10 cellular contexts compared by ENCODE assay signal in genomic region chr19:42088471-42089190, GRCh38. TPM values are rescaled to one million over a fixed set of nuclear protein-coding genes. Genes with fewer than 3 reads are reported as not detected.
A peak's percentile ranks its signal among the peaks of the same experiment; 100 is the strongest.
DNase-seq lines count a peak whose midpoint lies in the region; ATAC-seq and TF ChIP-seq lines count a peak whose summit lies in the region.
"Had no signal": no experiment of that assay in that cellular context is flagged by ENCODE, and none has a peak within 500 bp of the region (broad histone marks: within the 10 kb centered on the region; RNA-seq: fewer than 3 reads in every experiment).

No MANE protein-coding gene starts in this region.

- H3K27ac ChIP-seq in CD4-positive, alpha-beta memory T cell (ENCODE audit: low read depth, low read length), result no peak overlapping the region
- no peak overlapping the region for H3K27ac ChIP-seq in testis
- H3K27ac ChIP-seq: epithelial cell of prostate had no signal

- H3K9me3 ChIP-seq in CD4-positive, alpha-beta memory T cell (ENCODE audit: control insufficient read depth in 1 of 2, low read length in 2 of 2), result no peaks in the 10 kb centered on the region
- no peaks in the 10 kb centered on the region for H3K9me3 ChIP-seq in testis

- no peak for DNase-seq in CD4-positive, alpha-beta memory T cell
- DNase-seq in dedifferentiated amniotic fluid mesenchymal stem cell (ENCODE audit: extremely low spot score), result peak; percentile 38
- peak; percentile 60 for DNase-seq in non-pigmented ciliary epithelial cell (ENCODE audit: low read depth)
- DNase-seq in LoVo (ENCODE audit: low spot score), result no peak
- no peak for DNase-seq in testis
- no peak for DNase-seq in NCI-H1048 (lab: John Stamatoyannopoulos, UW)
- DNase-seq: natural killer cell had no signal

- no peaks in the 10 kb centered on the region for H3K9me3 Mint-ChIP-seq in CD4-positive, alpha-beta memory T cell
- no peaks in the 10 kb centered on the region for H3K9me3 Mint-ChIP-seq in IgD-negative memory B cell
- H3K9me3 Mint-ChIP-seq: natural killer cell had no signal

- no peak overlapping the region for H3K4me3 Mint-ChIP-seq in CD4-positive, alpha-beta memory T cell
- peak overlapping the region in 2 of 4 donors; percentile 9 to 86 for H3K4me3 Mint-ChIP-seq in IgD-negative memory B cell
- H3K4me3 Mint-ChIP-seq: natural killer cell had no signal

- H3K36me3 Mint-ChIP-seq in CD4-positive, alpha-beta memory T cell, result peaks cover 3 to 18% of the 10 kb centered on the region in 2 donors
- peaks cover 6% of the 10 kb centered on the region for H3K36me3 Mint-ChIP-seq in IgD-negative memory B cell
- H3K36me3 Mint-ChIP-seq: natural killer cell had no signal

- POLR2A ChIA-PET in CD4-positive, alpha-beta memory T cell (lab: Charles Lee; ENCODE audit: partially characterized antibody), result interaction anchor here (2.2 kb wide), 1 partner anchor 13 kb away, joined by 5 read pairs; the partner anchor contains the start of gene ZNF574

- CTCF ChIA-PET in CD4-positive, alpha-beta memory T cell (lab: Charles Lee; ENCODE audit: partially characterized antibody), result no interaction called here

- peaks cover 8 to 34% (median 14%) of the 10 kb centered on the region in 4 donors for H3K4me1 Mint-ChIP-seq in CD4-positive, alpha-beta memory T cell
- peaks cover 38 to 45% (median 39%) of the 10 kb centered on the region in 3 donors for H3K4me1 Mint-ChIP-seq in IgD-negative memory B cell

- no peak for TF ChIP-seq POLR2A in testis (IDR thresholded peaks at IDR 0.05)

- no peak for TF ChIP-seq CTCF in testis (IDR thresholded peaks at IDR 0.05)

- no peak overlapping the region for H3K4me3 ChIP-seq in CD4-positive, alpha-beta memory T cell (ENCODE audit: low read length in 2 of 2)
- H3K4me3 ChIP-seq in testis, result no peak overlapping the region

- peak overlapping the region in 4 of 7 donors; percentile 3 to 47 (median 37) for H3K27ac Mint-ChIP-seq in CD4-positive, alpha-beta memory T cell
- peak overlapping the region in 2 of 3 donors; percentile 68 to 83 for H3K27ac Mint-ChIP-seq in IgD-negative memory B cell
- H3K27ac Mint-ChIP-seq: natural killer cell had no signal

- WGBS in testis, 2 donors, result 68 to 77% methylated on average over 13 to 18 of the region's 18 CpGs

- no peaks in the 10 kb centered on the region for H3K27me3 ChIP-seq in CD4-positive, alpha-beta memory T cell (ENCODE audit: insufficient read depth, low read length)
- no peaks in the 10 kb centered on the region for H3K27me3 ChIP-seq in testis

- peaks cover 2% of the 10 kb centered on the region for H3K36me3 ChIP-seq in CD4-positive, alpha-beta memory T cell (ENCODE audit: insufficient read depth, low read length)
- no peaks in the 10 kb centered on the region for H3K36me3 ChIP-seq in testis (ENCODE audit: low read depth, missing control alignments)

- no peak for ATAC-seq in HG03521 (IDR thresholded peaks at IDR 0.05; ENCODE audit: unreplicated experiment)
- ATAC-seq: natural killer cell had no signal

- peaks cover 8% of the 10 kb centered on the region for H3K4me1 ChIP-seq in CD4-positive, alpha-beta memory T cell (ENCODE audit: insufficient read depth, low read length)
- no peaks in the 10 kb centered on the region for H3K4me1 ChIP-seq in testis

- intact Hi-C loops in CD4-positive, alpha-beta memory T cell (cut with micrococcal nuclease), result no loop called here
- intact Hi-C loops in testis (cut with DNase I; ENCODE audit: low total_unique reads), result no loop called here

- H3K27me3 Mint-ChIP-seq in CD4-positive, alpha-beta memory T cell, result no peaks in the 10 kb centered on the region
- no peaks in the 10 kb centered on the region for H3K27me3 Mint-ChIP-seq in IgD-negative memory B cell

RNA-seq across cellular contexts. Expression of gene ZNF574, which starts 12.7 kb away (rescaled TPM):
- 10 to 100 TPM; 25.1 to 26.0 TPM for total RNA-seq in CD4-positive, alpha-beta memory T cell
- polyA plus RNA-seq in CD4-positive, alpha-beta memory T cell, result 10 to 100 TPM; 14.8 to 24.6 TPM
- 24.8 TPM for polyA plus RNA-seq in IgD-negative memory B cell
- total RNA-seq in testis, result 10 to 100 TPM; 63.2 to 64.8 TPM
- polyA plus RNA-seq in testis (ENCODE audit: insufficient read depth, low read depth, low replicate concordance), result 47.4 TPM

RNA-seq across cellular contexts. Expression of gene GRIK5, which starts 18.6 kb away (rescaled TPM):
- total RNA-seq in CD4-positive, alpha-beta memory T cell, result under 1 TPM; 0.12 to 0.17 TPM
- polyA plus RNA-seq in CD4-positive, alpha-beta memory T cell, result not detected
- polyA plus RNA-seq in IgD-negative memory B cell (not detected), testis (ENCODE audit: insufficient read depth, low read depth, low replicate concordance) (31.7 TPM)
- 10 to 100 TPM; 43.8 to 87.4 TPM for total RNA-seq in testis

RNA-seq across cellular contexts. Expression of gene POU2F2, which starts 43.6 kb away (rescaled TPM):
- 10 to 100 TPM; 68.5 to 69.3 TPM for total RNA-seq in CD4-positive, alpha-beta memory T cell
- 10 to 100 TPM in 1 of 2 donors, 1 to 10 TPM in 1; 3.1 to 22.7 TPM for polyA plus RNA-seq in CD4-positive, alpha-beta memory T cell
- polyA plus RNA-seq in IgD-negative memory B cell (89.1 TPM), testis (ENCODE audit: insufficient read depth, low read depth, low replicate concordance) (13.2 TPM)
- 10 to 100 TPM in 1 of 2 donors, 1 to 10 TPM in 1; 9.4 to 20.6 TPM for total RNA-seq in testis

Comparison
In these comparisons a context has a peak if more than half of its experiments do, and no peak if none do; other contexts are left out.
1. DNase-seq: peak in dedifferentiated amniotic fluid mesenchymal stem cell (single experiment) and non-pigmented ciliary epithelial cell (single experiment); none in CD4-positive, alpha-beta memory T cell (0 of 5), LoVo (single experiment), testis (single experiment) and NCI-H1048 (single experiment).
2. RNA of gene GRIK5, which starts 18.6 kb away (polyA plus RNA-seq): 31.7 TPM in testis (single experiment); not detected in CD4-positive, alpha-beta memory T cell and not detected in IgD-negative memory B cell (single experiment); every median in the first group is over 10 times any median in the second.